Comparison of ENCODE assay signal across 8 cellular contexts in the genomic region with DNA sequence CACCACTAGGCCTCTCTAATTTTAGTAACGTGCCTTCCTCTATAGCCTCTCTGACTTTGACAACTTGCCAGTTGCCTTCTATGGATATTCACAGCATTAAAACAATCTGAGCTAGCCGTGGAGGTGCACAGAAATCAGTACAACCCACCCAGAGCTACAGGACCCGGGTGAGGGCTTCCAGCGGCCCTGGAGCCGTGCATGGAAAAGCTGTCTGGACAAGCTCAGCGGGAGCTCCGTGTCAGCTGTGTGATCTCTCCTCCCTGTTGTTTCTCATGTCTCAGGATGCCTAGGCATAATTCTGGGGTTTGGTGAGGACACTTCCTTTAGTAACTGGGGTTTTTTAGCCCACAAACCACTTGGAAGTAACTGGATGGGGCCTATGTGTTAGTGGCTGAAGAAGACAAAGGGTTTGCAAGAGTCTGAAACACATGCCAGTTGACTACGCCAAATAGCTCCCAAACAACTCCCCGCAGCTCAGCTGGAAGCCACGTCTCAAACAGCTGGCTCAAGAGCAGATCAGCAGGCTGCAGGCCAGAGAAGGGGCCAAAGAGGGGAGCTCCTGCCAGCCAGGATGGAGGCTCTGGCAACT. TPM values are rescaled to one million over a fixed set of nuclear protein-coding genes. Genes with fewer than 3 reads are reported as not detected.
DNase-seq lines count a peak whose midpoint lies in the region; ATAC-seq and TF ChIP-seq lines count a peak whose summit lies in the region.

No MANE protein-coding gene starts in this region.

- ATAC-seq in right cardiac atrium (peak; percentile 35 to 62), GM21576 (IDR thresholded peaks at IDR 0.05; ENCODE audit: unreplicated experiment) (no peak)
- ATAC-seq in stimulated activated effector memory CD8-positive, alpha-beta T cell treated with anti-CD3 and anti-CD28 coated beads, Interleukin-12 subunit alpha, Interleukin-12 subunit beta, amount 100 ng/mL, for 72 hours: no peak

- WGBS in right cardiac atrium: 21% methylated on average over 10 of the region's 10 CpGs

- no peaks in the 10 kb centered on the region for H3K27me3 Mint-ChIP-seq in Calu3 (ENCODE audit: unreplicated experiment)

- DNase-seq in HCEC 1CT (peak; percentile 84), astrocyte of the cerebellum (ENCODE audit: low read depth) (peak; percentile 99), right cardiac atrium (peak; percentile 81 to 92 (median 91)), GM10266 (ENCODE audit: extremely low spot score) (no peak), Calu3 (no peak)
- no peak for DNase-seq in stimulated activated effector memory CD8-positive, alpha-beta T cell treated with anti-CD3 and anti-CD28 coated beads, Interleukin-12 subunit alpha, Interleukin-12 subunit beta, amount 100 ng/mL, for 72 hours (ENCODE audit: low spot score in 2 of 2)
- DNase-seq in activated effector memory CD4-positive, alpha-beta T cell treated with Interleukin-2 at 50 U/mL for 16 hours: no peak

- H3K4me1 Mint-ChIP-seq in stimulated activated effector memory CD8-positive, alpha-beta T cell treated with anti-CD3 and anti-CD28 coated beads, Interleukin-12 subunit alpha, Interleukin-12 subunit beta, amount 100 ng/mL, for 72 hours: no peaks in the 10 kb centered on the region
- no peaks in the 10 kb centered on the region for H3K4me1 Mint-ChIP-seq in Calu3 (ENCODE audit: low read depth, unreplicated experiment)

- TF ChIP-seq CTCF in astrocyte of the cerebellum (IDR thresholded peaks at IDR 0.05; ENCODE audit: low read depth, low read length, missing control alignments) (no peak), GM10266 (IDR thresholded peaks at IDR 0.05; ENCODE audit: control insufficient read depth, insufficient read depth, low read depth, missing control alignments) (no peak), Calu3 (IDR thresholded peaks at IDR 0.05; ENCODE audit: unreplicated experiment) (no peak)

- no peaks in the 10 kb centered on the region for H3K27me3 ChIP-seq in right cardiac atrium (ENCODE audit: control insufficient read depth, insufficient read depth)

- H3K9me3 ChIP-seq in right cardiac atrium (ENCODE audit: control insufficient read depth, low read length): no peaks in the 10 kb centered on the region

- CTCF ChIA-PET in Calu3 (lab: Charles Lee): interaction anchor here (0.5 to 2.7 kb wide), 4 partner anchors 8 to 275 kb away, joined by 3 to 16 read pairs (median 4); no protein-coding TSS in a partner anchor

- no peaks in the 10 kb centered on the region for H3K9me3 Mint-ChIP-seq in stimulated activated effector memory CD8-positive, alpha-beta T cell treated with anti-CD3 and anti-CD28 coated beads, Interleukin-12 subunit alpha, Interleukin-12 subunit beta, amount 100 ng/mL, for 72 hours
- no peaks in the 10 kb centered on the region for H3K9me3 Mint-ChIP-seq in Calu3 (ENCODE audit: low read depth, unreplicated experiment)

- intact Hi-C loops in right cardiac atrium (cut with DNase I): loop anchor here (5.0 to 10.0 kb wide), 4 partner anchors 50 to 240 kb away; partner anchors contain the start of genes SSH1 (in 4 of the 4), ISCU (in 2 of the 4) and SART3 (in 2 of the 4)
- intact Hi-C loops in Calu3 (cut with micrococcal nuclease; ENCODE audit: unreplicated experiment): no loop called here

- no peak overlapping the region for H3K4me3 Mint-ChIP-seq in stimulated activated effector memory CD8-positive, alpha-beta T cell treated with anti-CD3 and anti-CD28 coated beads, Interleukin-12 subunit alpha, Interleukin-12 subunit beta, amount 100 ng/mL, for 72 hours
- no peak overlapping the region for H3K4me3 Mint-ChIP-seq in Calu3 (ENCODE audit: low read depth, unreplicated experiment)

- peak overlapping the region; percentile 95 for H3K27ac ChIP-seq in right cardiac atrium (ENCODE audit: low read length)

- H3K27ac Mint-ChIP-seq in stimulated activated effector memory CD8-positive, alpha-beta T cell treated with anti-CD3 and anti-CD28 coated beads, Interleukin-12 subunit alpha, Interleukin-12 subunit beta, amount 100 ng/mL, for 72 hours: peak overlapping the region; percentile 10
- H3K27ac Mint-ChIP-seq in Calu3 (ENCODE audit: unreplicated experiment): no peak overlapping the region

- H3K36me3 Mint-ChIP-seq in stimulated activated effector memory CD8-positive, alpha-beta T cell treated with anti-CD3 and anti-CD28 coated beads, Interleukin-12 subunit alpha, Interleukin-12 subunit beta, amount 100 ng/mL, for 72 hours: peaks cover 100% of the 10 kb centered on the region
- peaks cover 49% of the 10 kb centered on the region for H3K36me3 Mint-ChIP-seq in Calu3 (ENCODE audit: insufficient read depth, unreplicated experiment)

- no TSS peak for BruUV-seq in Calu3 (replicated peaks; lab: Mats Ljungman, UMichigan)

- H3K4me1 ChIP-seq in right cardiac atrium (ENCODE audit: control insufficient read depth, insufficient read depth, low read length): peaks cover 15% of the 10 kb centered on the region

- no peak overlapping the region for H3K4me3 ChIP-seq in astrocyte of the cerebellum (ENCODE audit: low read depth, low read length)
- H3K4me3 ChIP-seq in right cardiac atrium (ENCODE audit: low read length): no peak overlapping the region

- in situ Hi-C loops in astrocyte of the cerebellum (cut with HindIII; ENCODE audit: low sequenced_read_pairs): no loop called here

RNA-seq across cellular contexts. Expression of gene SSH1, which starts 52.9 kb away (rescaled TPM):
- total RNA-seq in right cardiac atrium (10 to 100 TPM; 39.2 to 46.6 (median 41.5) TPM), Calu3 (2022) (38.1 and 42.9 TPM in 2 replicates)
- 11.6 TPM for polyA plus RNA-seq in right cardiac atrium

Comparison
In these comparisons a context has a peak if more than half of its experiments do, and no peak if none do; other contexts are left out.
1. DNase-seq: peak in HCEC 1CT (single experiment), astrocyte of the cerebellum (single experiment) and right cardiac atrium (3 of 3); none in stimulated activated effector memory CD8-positive, alpha-beta T cell treated with anti-CD3 and anti-CD28 coated beads, Interleukin-12 subunit alpha, Interleukin-12 subunit beta, amount 100 ng/mL, for 72 hours (0 of 2), GM10266 (single experiment), activated effector memory CD4-positive, alpha-beta T cell treated with Interleukin-2 at 50 U/mL for 16 hours (single experiment) and Calu3 (single experiment).
2. ATAC-seq: peak in right cardiac atrium (2 of 2); none in stimulated activated effector memory CD8-positive, alpha-beta T cell treated with anti-CD3 and anti-CD28 coated beads, Interleukin-12 subunit alpha, Interleukin-12 subunit beta, amount 100 ng/mL, for 72 hours (single experiment) and GM21576 (single experiment).